ENCODE assay signal across 1 cellular context in genomic region chr3:136181741-136182140, GRCh38.
A peak's percentile ranks its signal among the peaks of the same experiment; 100 is the strongest.
TF ChIP-seq lines count a peak whose summit lies in the region.

No MANE protein-coding gene starts in this region.

TF ChIP-seq in HEK293, 187 proteins besides CTCF, POLR2A, EP300 and RAD21 (continued from another document and continues in another):
- TF ChIP-seq ZSCAN4 (tag by site-specific recombination; IDR thresholded peaks at IDR 0.05) (no peak), ZNF792 (tag by site-specific recombination; IDR thresholded peaks at IDR 0.05) (no peak), ZNF140 (tag by site-specific recombination; IDR thresholded peaks at IDR 0.05) (peak; percentile 63; the same call in 1 of the 2 replicates), ZNF623 (tag by site-specific recombination; IDR thresholded peaks at IDR 0.05) (peak; percentile 70), ZNF433 (tag by site-specific recombination; IDR thresholded peaks at IDR 0.05; ENCODE audit: low read depth) (no peak), ZIC2 (tag by site-specific recombination; IDR thresholded peaks at IDR 0.05) (no peak), ZNF391 (tag by site-specific recombination; IDR thresholded peaks at IDR 0.05; ENCODE audit: borderline replicate concordance, low read depth) (no peak), ZNF571 (tag by site-specific recombination; IDR thresholded peaks at IDR 0.05) (no peak), ZNF335 (tag by site-specific recombination; conservative IDR thresholded peaks at IDR 0.05) (no peak), ZNF610 (tag by site-specific recombination; IDR thresholded peaks at IDR 0.05; ENCODE audit: borderline replicate concordance) (no peak), INSM2 (tag by site-specific recombination; IDR thresholded peaks at IDR 0.05) (no peak), ZNF2 (tag by site-specific recombination; IDR thresholded peaks at IDR 0.05) (no peak), ZNF843 (tag by site-specific recombination; IDR thresholded peaks at IDR 0.05) (no peak), ZNF37A (tag by site-specific recombination; IDR thresholded peaks at IDR 0.05) (no peak), ZNF169 (tag by site-specific recombination; IDR thresholded peaks at IDR 0.05) (no peak), SALL2 (tag by site-specific recombination; IDR thresholded peaks at IDR 0.05; ENCODE audit: borderline replicate concordance) (no peak), ZBTB49 (tag by site-specific recombination; IDR thresholded peaks at IDR 0.05; ENCODE audit: low read depth) (no peak), PRDM2 (tag by site-specific recombination; IDR thresholded peaks at IDR 0.05; ENCODE audit: borderline replicate concordance) (no peak), ZBTB20 (tag by site-specific recombination; IDR thresholded peaks at IDR 0.05) (no peak), ZNF555 (tag by site-specific recombination; conservative IDR thresholded peaks at IDR 0.05) (peak; percentile 61), ZNF394 (tag by site-specific recombination; IDR thresholded peaks at IDR 0.05; ENCODE audit: borderline replicate concordance) (peak; percentile 89), KLF1 (tag by site-specific recombination; IDR thresholded peaks at IDR 0.05) (no peak), GLIS1 (tag by site-specific recombination; IDR thresholded peaks at IDR 0.05) (no peak), ZNF174 (tag by site-specific recombination; IDR thresholded peaks at IDR 0.05) (no peak), ZNF292 (tag by site-specific recombination; IDR thresholded peaks at IDR 0.05; ENCODE audit: borderline replicate concordance, low read depth) (no peak), ZNF561 (tag by site-specific recombination; IDR thresholded peaks at IDR 0.05; ENCODE audit: borderline replicate concordance) (no peak), ZNF274 (IDR thresholded peaks at IDR 0.05; ENCODE audit: low read length) (no peak), ZNF274 (tag by site-specific recombination; IDR thresholded peaks at IDR 0.05; ENCODE audit: borderline replicate concordance) (no peak), ZFP41 (tag by site-specific recombination; IDR thresholded peaks at IDR 0.05; ENCODE audit: borderline replicate concordance) (no peak)
- TF ChIP-seq, protein P1, sequence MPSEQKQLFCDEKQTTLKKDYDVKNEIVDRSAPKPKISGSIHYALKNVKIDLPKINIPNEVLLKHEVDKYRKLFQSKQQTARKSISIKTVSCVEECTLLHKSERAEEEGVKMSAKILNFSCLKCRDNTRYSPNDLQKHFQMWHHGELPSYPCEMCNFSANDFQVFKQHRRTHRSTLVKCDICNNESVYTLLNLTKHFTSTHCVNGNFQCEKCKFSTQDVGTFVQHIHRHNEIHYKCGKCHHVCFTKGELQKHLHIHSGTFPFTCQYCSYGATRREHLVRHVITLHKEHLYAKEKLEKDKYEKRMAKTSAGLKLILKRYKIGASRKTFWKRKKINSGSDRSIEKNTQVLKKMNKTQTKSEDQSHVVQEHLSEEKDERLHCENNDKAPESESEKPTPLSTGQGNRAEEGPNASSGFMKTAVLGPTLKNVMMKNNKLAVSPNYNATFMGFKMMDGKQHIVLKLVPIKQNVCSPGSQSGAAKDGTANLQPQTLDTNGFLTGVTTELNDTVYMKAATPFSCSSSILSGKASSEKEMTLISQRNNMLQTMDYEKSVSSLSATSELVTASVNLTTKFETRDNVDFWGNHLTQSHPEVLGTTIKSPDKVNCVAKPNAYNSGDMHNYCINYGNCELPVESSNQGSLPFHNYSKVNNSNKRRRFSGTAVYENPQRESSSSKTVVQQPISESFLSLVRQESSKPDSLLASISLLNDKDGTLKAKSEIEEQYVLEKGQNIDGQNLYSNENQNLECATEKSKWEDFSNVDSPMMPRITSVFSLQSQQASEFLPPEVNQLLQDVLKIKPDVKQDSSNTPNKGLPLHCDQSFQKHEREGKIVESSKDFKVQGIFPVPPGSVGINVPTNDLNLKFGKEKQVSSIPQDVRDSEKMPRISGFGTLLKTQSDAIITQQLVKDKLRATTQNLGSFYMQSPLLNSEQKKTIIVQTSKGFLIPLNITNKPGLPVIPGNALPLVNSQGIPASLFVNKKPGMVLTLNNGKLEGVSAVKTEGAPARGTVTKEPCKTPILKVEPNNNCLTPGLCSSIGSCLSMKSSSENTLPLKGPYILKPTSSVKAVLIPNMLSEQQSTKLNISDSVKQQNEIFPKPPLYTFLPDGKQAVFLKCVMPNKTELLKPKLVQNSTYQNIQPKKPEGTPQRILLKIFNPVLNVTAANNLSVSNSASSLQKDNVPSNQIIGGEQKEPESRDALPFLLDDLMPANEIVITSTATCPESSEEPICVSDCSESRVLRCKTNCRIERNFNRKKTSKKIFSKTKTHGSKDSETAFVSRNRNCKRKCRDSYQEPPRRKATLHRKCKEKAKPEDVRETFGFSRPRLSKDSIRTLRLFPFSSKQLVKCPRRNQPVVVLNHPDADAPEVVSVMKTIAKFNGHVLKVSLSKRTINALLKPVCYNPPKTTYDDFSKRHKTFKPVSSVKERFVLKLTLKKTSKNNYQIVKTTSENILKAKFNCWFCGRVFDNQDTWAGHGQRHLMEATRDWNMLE (tag by site-specific recombination; conservative IDR thresholded peaks at IDR 0.05; ENCODE audit: low read depth), result peak; percentile 83
- TF ChIP-seq, protein P2, sequence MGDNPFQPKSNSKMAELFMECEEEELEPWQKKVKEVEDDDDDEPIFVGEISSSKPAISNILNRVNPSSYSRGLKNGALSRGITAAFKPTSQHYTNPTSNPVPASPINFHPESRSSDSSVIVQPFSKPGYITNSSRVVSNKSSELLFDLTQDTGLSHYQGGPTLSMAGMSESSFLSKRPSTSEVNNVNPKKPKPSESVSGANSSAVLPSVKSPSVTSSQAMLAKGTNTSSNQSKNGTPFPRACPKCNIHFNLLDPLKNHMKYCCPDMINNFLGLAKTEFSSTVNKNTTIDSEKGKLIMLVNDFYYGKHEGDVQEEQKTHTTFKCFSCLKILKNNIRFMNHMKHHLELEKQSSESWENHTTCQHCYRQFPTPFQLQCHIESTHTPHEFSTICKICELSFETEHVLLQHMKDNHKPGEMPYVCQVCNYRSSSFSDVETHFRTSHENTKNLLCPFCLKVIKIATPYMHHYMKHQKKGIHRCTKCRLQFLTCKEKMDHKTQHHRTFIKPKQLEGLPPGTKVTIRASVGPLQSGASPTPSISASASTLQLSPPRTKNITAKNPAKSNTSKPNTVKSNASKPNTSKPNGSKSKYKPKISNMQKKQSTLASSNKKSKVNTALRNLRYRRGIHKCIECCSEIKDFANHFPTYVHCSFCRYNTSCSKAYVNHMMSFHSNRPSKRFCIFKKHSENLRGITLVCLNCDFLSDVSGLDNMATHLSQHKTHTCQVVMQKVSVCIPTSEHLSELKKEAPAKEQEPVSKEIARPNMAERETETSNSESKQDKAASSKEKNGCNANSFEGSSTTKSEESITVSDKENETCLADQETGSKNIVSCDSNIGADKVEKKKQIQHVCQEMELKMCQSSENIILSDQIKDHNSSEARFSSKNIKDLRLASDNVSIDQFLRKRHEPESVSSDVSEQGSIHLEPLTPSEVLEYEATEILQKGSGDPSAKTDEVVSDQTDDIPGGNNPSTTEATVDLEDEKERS (tag by site-specific recombination; IDR thresholded peaks at IDR 0.05), result no peak
- TF ChIP-seq, protein P3, sequence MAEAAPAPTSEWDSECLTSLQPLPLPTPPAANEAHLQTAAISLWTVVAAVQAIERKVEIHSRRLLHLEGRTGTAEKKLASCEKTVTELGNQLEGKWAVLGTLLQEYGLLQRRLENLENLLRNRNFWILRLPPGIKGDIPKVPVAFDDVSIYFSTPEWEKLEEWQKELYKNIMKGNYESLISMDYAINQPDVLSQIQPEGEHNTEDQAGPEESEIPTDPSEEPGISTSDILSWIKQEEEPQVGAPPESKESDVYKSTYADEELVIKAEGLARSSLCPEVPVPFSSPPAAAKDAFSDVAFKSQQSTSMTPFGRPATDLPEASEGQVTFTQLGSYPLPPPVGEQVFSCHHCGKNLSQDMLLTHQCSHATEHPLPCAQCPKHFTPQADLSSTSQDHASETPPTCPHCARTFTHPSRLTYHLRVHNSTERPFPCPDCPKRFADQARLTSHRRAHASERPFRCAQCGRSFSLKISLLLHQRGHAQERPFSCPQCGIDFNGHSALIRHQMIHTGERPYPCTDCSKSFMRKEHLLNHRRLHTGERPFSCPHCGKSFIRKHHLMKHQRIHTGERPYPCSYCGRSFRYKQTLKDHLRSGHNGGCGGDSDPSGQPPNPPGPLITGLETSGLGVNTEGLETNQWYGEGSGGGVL (tag by site-specific recombination; IDR thresholded peaks at IDR 0.05), result no peak
